In the genomic region with DNA sequence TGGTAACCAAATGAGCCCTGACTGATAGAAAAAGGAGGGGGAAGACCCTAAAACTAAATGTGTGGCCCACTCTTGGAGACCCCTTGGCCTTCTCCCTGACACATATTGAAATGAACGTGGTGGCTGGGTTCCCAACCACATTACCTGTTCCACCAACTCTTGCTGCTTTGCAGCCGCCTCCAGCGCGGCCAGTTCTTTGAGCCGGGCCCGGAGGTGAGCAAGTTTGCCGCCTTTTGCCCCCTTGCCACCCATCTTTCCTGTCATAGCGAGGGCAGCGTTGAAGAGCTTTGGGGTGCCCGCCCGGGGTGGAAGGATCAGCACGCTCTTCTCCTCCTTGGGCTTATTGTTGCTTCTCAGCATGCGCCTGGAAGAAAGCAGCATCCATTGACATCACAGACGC, we compare ENCODE assay signal across 22 cellular contexts.
DNase-seq lines count a peak whose midpoint lies in the region; ATAC-seq and TF ChIP-seq lines count a peak whose summit lies in the region.
"Had no signal": no experiment of that assay in that cellular context is flagged by ENCODE, and none has a peak within 500 bp of the region (broad histone marks: within the 10 kb centered on the region; RNA-seq: fewer than 3 reads in every experiment).

No MANE protein-coding gene starts in this region.

- intact Hi-C loops in dendritic cell treated with granulocyte-macrophage colony-stimulating factor and Interleukin-4, amounts not matched to agents 40 ng/mL and 50 ng/mL, for 4 days (cut with micrococcal nuclease) = no loop called here

- ATAC-seq in omental fat pad (ENCODE audit: low FRiP score) = no peak
- ATAC-seq in stimulated activated effector memory CD8-positive, alpha-beta T cell treated with anti-CD3 and anti-CD28 coated beads, Interleukin-12 subunit alpha, Interleukin-12 subunit beta, amount 100 ng/mL, for 72 hours = no peak
- no peak for ATAC-seq in GM19395 (IDR thresholded peaks at IDR 0.05; ENCODE audit: unreplicated experiment)
- ATAC-seq: GM23338 had no signal

- peaks cover 28% of the 10 kb centered on the region for H3K27me3 Mint-ChIP-seq in dendritic cell treated with granulocyte-macrophage colony-stimulating factor and Interleukin-4, amounts not matched to agents 40 ng/mL and 50 ng/mL, for 4 days
- H3K27me3 Mint-ChIP-seq in T-helper 2 cell treated with Interferon-gamma antibody and Interleukin-4, amounts not matched to agents 5 μg/mL and 100 μg/mL, for 36 hours (ENCODE audit: low read depth) = peaks cover 38% of the 10 kb centered on the region

- peaks cover 74% of the 10 kb centered on the region for H3K4me1 Mint-ChIP-seq in dendritic cell treated with granulocyte-macrophage colony-stimulating factor and Interleukin-4, amounts not matched to agents 40 ng/mL and 50 ng/mL, for 4 days (ENCODE audit: low read depth)
- peaks cover 15% of the 10 kb centered on the region for H3K4me1 Mint-ChIP-seq in stimulated activated effector memory CD8-positive, alpha-beta T cell treated with anti-CD3 and anti-CD28 coated beads, Interleukin-12 subunit alpha, Interleukin-12 subunit beta, amount 100 ng/mL, for 72 hours
- H3K4me1 Mint-ChIP-seq in T-helper 2 cell treated with Interferon-gamma antibody and Interleukin-4, amounts not matched to agents 5 μg/mL and 100 μg/mL, for 36 hours (ENCODE audit: low read depth) = no peaks in the 10 kb centered on the region

- no peaks in the 10 kb centered on the region for H3K9me3 Mint-ChIP-seq in dendritic cell treated with granulocyte-macrophage colony-stimulating factor and Interleukin-4, amounts not matched to agents 40 ng/mL and 50 ng/mL, for 4 days
- no peaks in the 10 kb centered on the region for H3K9me3 Mint-ChIP-seq in stimulated activated effector memory CD8-positive, alpha-beta T cell treated with anti-CD3 and anti-CD28 coated beads, Interleukin-12 subunit alpha, Interleukin-12 subunit beta, amount 100 ng/mL, for 72 hours
- no peaks in the 10 kb centered on the region for H3K9me3 Mint-ChIP-seq in T-helper 2 cell treated with Interferon-gamma antibody and Interleukin-4, amounts not matched to agents 5 μg/mL and 100 μg/mL, for 36 hours
- H3K9me3 Mint-ChIP-seq: CD4-positive, alpha-beta memory T cell; GM23338; HFFc6 had no signal

- no peaks in the 10 kb centered on the region for H3K36me3 Mint-ChIP-seq in dendritic cell treated with granulocyte-macrophage colony-stimulating factor and Interleukin-4, amounts not matched to agents 40 ng/mL and 50 ng/mL, for 4 days (ENCODE audit: low read depth)
- H3K36me3 Mint-ChIP-seq in stimulated activated effector memory CD8-positive, alpha-beta T cell treated with anti-CD3 and anti-CD28 coated beads, Interleukin-12 subunit alpha, Interleukin-12 subunit beta, amount 100 ng/mL, for 72 hours = no peaks in the 10 kb centered on the region
- no peaks in the 10 kb centered on the region for H3K36me3 Mint-ChIP-seq in T-helper 2 cell treated with Interferon-gamma antibody and Interleukin-4, amounts not matched to agents 5 μg/mL and 100 μg/mL, for 36 hours (ENCODE audit: low read depth)
- H3K36me3 Mint-ChIP-seq: CD4-positive, alpha-beta memory T cell had no signal

- H3K4me3 Mint-ChIP-seq in dendritic cell treated with granulocyte-macrophage colony-stimulating factor and Interleukin-4, amounts not matched to agents 40 ng/mL and 50 ng/mL, for 4 days = no peak overlapping the region
- no peak overlapping the region for H3K4me3 Mint-ChIP-seq in stimulated activated effector memory CD8-positive, alpha-beta T cell treated with anti-CD3 and anti-CD28 coated beads, Interleukin-12 subunit alpha, Interleukin-12 subunit beta, amount 100 ng/mL, for 72 hours
- no peak overlapping the region for H3K4me3 Mint-ChIP-seq in T-helper 2 cell treated with Interferon-gamma antibody and Interleukin-4, amounts not matched to agents 5 μg/mL and 100 μg/mL, for 36 hours
- H3K4me3 Mint-ChIP-seq: CD4-positive, alpha-beta memory T cell; GM23338; HFFc6 had no signal

- TF ChIP-seq CTCF in omental fat pad (IDR thresholded peaks at IDR 0.05) = no peak

- H3K27me3 ChIP-seq in H7 (ENCODE audit: control insufficient read depth, insufficient read depth, low read length) = no peaks in the 10 kb centered on the region; the same call in 1 of the 2 replicates
- H3K27me3 ChIP-seq: BE2C; BLaER1 treated with 17β-estradiol and CSF1 and Interleukin-3, amounts not matched to agents 10 nM and 100 nM had no signal

- peak overlapping the region; percentile 92 for H3K27ac Mint-ChIP-seq in dendritic cell treated with granulocyte-macrophage colony-stimulating factor and Interleukin-4, amounts not matched to agents 40 ng/mL and 50 ng/mL, for 4 days
- peak overlapping the region; percentile 6 for H3K27ac Mint-ChIP-seq in stimulated activated effector memory CD8-positive, alpha-beta T cell treated with anti-CD3 and anti-CD28 coated beads, Interleukin-12 subunit alpha, Interleukin-12 subunit beta, amount 100 ng/mL, for 72 hours
- H3K27ac Mint-ChIP-seq in T-helper 2 cell treated with Interferon-gamma antibody and Interleukin-4, amounts not matched to agents 5 μg/mL and 100 μg/mL, for 36 hours = no peak overlapping the region
- H3K27ac Mint-ChIP-seq: CD4-positive, alpha-beta memory T cell; GM23338; HFFc6 had no signal

- DNase-seq in H7 = peak; percentile 18
- DNase-seq in omental fat pad (ENCODE audit: low spot score) = peak; percentile 6
- no peak for DNase-seq in stimulated activated effector memory CD8-positive, alpha-beta T cell treated with anti-CD3 and anti-CD28 coated beads, Interleukin-12 subunit alpha, Interleukin-12 subunit beta, amount 100 ng/mL, for 72 hours (ENCODE audit: low spot score in 2 of 2)
- DNase-seq in T-helper 2 cell treated with Interferon-gamma antibody and Interleukin-4, amounts not matched to agents 5 μg/mL and 100 μg/mL, for 36 hours (ENCODE audit: low spot score) = no peak
- DNase-seq in NCI-H2171 treated with DMSO at 0.1 percent for 48 hours (lab: John Stamatoyannopoulos, UW) = no peak
- DNase-seq: 8988T; ACHN; AML-193; BE2C; Calu3; CD4-positive, alpha-beta memory T cell; COR-L47; DMS53; DMS79 treated with DMSO at 0.1 percent for 48 hours; GF-D8; HFFc6 had no signal

- no peak overlapping the region for H3K4me3 ChIP-seq in H7 (ENCODE audit: insufficient read depth, low read depth, low read length)
- H3K4me3 ChIP-seq: A549; BLaER1 treated with 17β-estradiol and CSF1 and Interleukin-3, amounts not matched to agents 10 nM and 100 nM; GM23338; HAP-1 had no signal

- no peaks in the 10 kb centered on the region for H3K36me3 ChIP-seq in H7 (replicated peaks; ENCODE audit: control insufficient read depth, insufficient read depth, low read length)
- H3K36me3 ChIP-seq: BE2C; BLaER1 treated with 17β-estradiol and CSF1 and Interleukin-3, amounts not matched to agents 10 nM and 100 nM; HAP-1 had no signal

Comparison
In these comparisons a context has a peak if more than half of its experiments do, and no peak if none do; other contexts are left out.
1. DNase-seq: peak in H7 (single experiment) and omental fat pad (single experiment); none in stimulated activated effector memory CD8-positive, alpha-beta T cell treated with anti-CD3 and anti-CD28 coated beads, Interleukin-12 subunit alpha, Interleukin-12 subunit beta, amount 100 ng/mL, for 72 hours (0 of 2), T-helper 2 cell treated with Interferon-gamma antibody and Interleukin-4, amounts not matched to agents 5 μg/mL and 100 μg/mL, for 36 hours (single experiment) and NCI-H2171 treated with DMSO at 0.1 percent for 48 hours (single experiment).